Comparison of ENCODE assay signal across 1 cellular context in genomic region chr9:136994180-136994884, GRCh38.
TF ChIP-seq lines count a peak whose summit lies in the region.

No MANE protein-coding gene starts in this region.

TF ChIP-seq in A549, 52 proteins besides CTCF, POLR2A, EP300 and RAD21:
- no peak for TF ChIP-seq HMGXB4 (CRISPR knock-in tag; IDR thresholded peaks at IDR 0.05; ENCODE audit: borderline replicate concordance)
- TF ChIP-seq MYC (IDR thresholded peaks at IDR 0.05; ENCODE audit: borderline replicate concordance, low read length): no peak
- no peak for TF ChIP-seq ZSCAN20 (CRISPR knock-in tag; IDR thresholded peaks at IDR 0.05)
- TF ChIP-seq MAFK (IDR thresholded peaks at IDR 0.05; ENCODE audit: partially characterized antibody): no peak
- TF ChIP-seq CBX8 (IDR thresholded peaks at IDR 0.05): no peak
- TF ChIP-seq ELK1 (IDR thresholded peaks at IDR 0.05; ENCODE audit: low read depth, low read length): no peak
- no peak for TF ChIP-seq USF2 (IDR thresholded peaks at IDR 0.05)
- TF ChIP-seq NR3C1 (IDR thresholded peaks at IDR 0.05): no peak
